8 cellular contexts compared by ENCODE assay signal in genomic region chr15:101242160-101242998, GRCh38. TPM values are rescaled to one million over a fixed set of nuclear protein-coding genes. Genes with fewer than 3 reads are reported as not detected.
DNase-seq lines count a peak whose midpoint lies in the region; ATAC-seq and TF ChIP-seq lines count a peak whose summit lies in the region.

No MANE protein-coding gene starts in this region.

- TF ChIP-seq CTCF in HL-60 (IDR thresholded peaks at IDR 0.05; ENCODE audit: insufficient read depth, low read length) = no peak
- no peak for TF ChIP-seq CTCF in esophagus squamous epithelium (IDR thresholded peaks at IDR 0.05)

- H3K4me1 ChIP-seq in CD8-positive, alpha-beta memory T cell (ENCODE audit: insufficient read depth, low read length) = peaks cover 74% of the 10 kb centered on the region
- peaks cover 31 to 97% (median 62%) of the 10 kb centered on the region in 3 donors for H3K4me1 ChIP-seq in esophagus squamous epithelium

- CTCF ChIA-PET in CD8-positive, alpha-beta memory T cell (lab: Charles Lee) = interaction anchor here (0.8 to 8.1 kb wide), 8 partner anchors 9 to 235 kb away, joined by 3 to 38 read pairs (median 4); partner anchors contain the start of gene CHSY1

- intact Hi-C loops in esophagus squamous epithelium (cut with DNase I) = no loop called here

- H3K27ac Mint-ChIP-seq in CD8-positive, alpha-beta memory T cell = peak overlapping the region; percentile 72 to 99 (median 94)

- 37 to 46% methylated on average over 12 of the region's 12 CpGs for WGBS in esophagus squamous epithelium, 2 donors

- no peaks in the 10 kb centered on the region for H3K36me3 ChIP-seq in CD8-positive, alpha-beta memory T cell (ENCODE audit: insufficient read depth, low read length)
- H3K36me3 ChIP-seq in esophagus squamous epithelium = no peaks in the 10 kb centered on the region

- no peaks in the 10 kb centered on the region for H3K36me3 Mint-ChIP-seq in CD8-positive, alpha-beta memory T cell

- H3K4me3 Mint-ChIP-seq in CD8-positive, alpha-beta memory T cell = peak overlapping the region; percentile 63 to 92 (median 81)

- peaks cover 86 to 98% (median 94%) of the 10 kb centered on the region in 3 donors for H3K4me1 Mint-ChIP-seq in CD8-positive, alpha-beta memory T cell

- no peaks in the 10 kb centered on the region for H3K27me3 ChIP-seq in CD8-positive, alpha-beta memory T cell (ENCODE audit: insufficient read depth, low read length, poor library complexity, severe bottlenecking)
- H3K27me3 ChIP-seq in HL-60 (ENCODE audit: insufficient read depth, poor library complexity, severe bottlenecking) = no peaks in the 10 kb centered on the region
- H3K27me3 ChIP-seq in esophagus squamous epithelium = no peaks in the 10 kb centered on the region

- ATAC-seq in GM19455 (IDR thresholded peaks at IDR 0.05; ENCODE audit: unreplicated experiment) = peak; percentile 85

- TF ChIP-seq POLR2A in esophagus squamous epithelium (IDR thresholded peaks at IDR 0.05) = no peak

- POLR2A ChIA-PET in CD8-positive, alpha-beta memory T cell (lab: Charles Lee) = interaction anchor here (0.8 to 2.6 kb wide), 2 partner anchors 10 to 52 kb away, joined by 3 to 15 read pairs; partner anchors contain the start of genes CHSY1 and SNRPA1

- peak overlapping the region; percentile 40 for H3K4me3 ChIP-seq in CD8-positive, alpha-beta memory T cell (ENCODE audit: low read length)
- peak overlapping the region; percentile 30 for H3K4me3 ChIP-seq in HL-60 (replicated peaks; ENCODE audit: insufficient read depth, low read length)
- H3K4me3 ChIP-seq in esophagus squamous epithelium = peak overlapping the region in 2 of 4 donors; percentile 1 to 33

- no peaks in the 10 kb centered on the region for H3K9me3 ChIP-seq in CD8-positive, alpha-beta memory T cell (ENCODE audit: low read length)
- H3K9me3 ChIP-seq in esophagus squamous epithelium = no peaks in the 10 kb centered on the region

- peak; percentile 61 to 84 (median 81) for DNase-seq in CD8-positive, alpha-beta memory T cell
- DNase-seq in HL-60 (ENCODE audit: low read depth in 1 of 2, low spot score in 1 of 2) (peak; percentile 76 to 95), esophagus squamous epithelium (lab: John Stamatoyannopoulos, UW) (no peak), GM19240 (ENCODE audit: insufficient read length, low spot score) (no peak), cortex of kidney (lab: John Stamatoyannopoulos, UW) (no peak)
- DNase-seq in activated CD4-positive, alpha-beta T cell treated with anti-CD3 and anti-CD28 coated beads for 48 hours = peak; percentile 52
- peak; percentile 23 for DNase-seq in stimulated activated CD8-positive, alpha-beta memory T cell treated with anti-CD3 and anti-CD28 coated beads, Interleukin-15, amount 100 ng/mL, for 1 hour (ENCODE audit: low read depth)

- H3K9me3 Mint-ChIP-seq in CD8-positive, alpha-beta memory T cell = no peaks in the 10 kb centered on the region

- peak overlapping the region; percentile 15 for H3K27ac ChIP-seq in CD8-positive, alpha-beta memory T cell (ENCODE audit: low read depth, low read length)
- H3K27ac ChIP-seq in HL-60 (replicated peaks) (peak overlapping the region; percentile 83), esophagus squamous epithelium (peak overlapping the region; percentile 16 to 75 (median 70))

- H3K27me3 Mint-ChIP-seq in CD8-positive, alpha-beta memory T cell = no peaks in the 10 kb centered on the region

RNA-seq across cellular contexts. Expression of gene CHSY1, which starts 9.5 kb away (rescaled TPM):
- 10 to 100 TPM; 49.4 to 49.7 TPM for total RNA-seq in CD8-positive, alpha-beta memory T cell
- 3.6 TPM for polyA plus RNA-seq in CD8-positive, alpha-beta memory T cell
- 10 to 100 TPM in 3 of 4 donors, 1 to 10 TPM in 1; 8.8 to 19.3 (median 11.4) TPM for total RNA-seq in esophagus squamous epithelium

RNA-seq across cellular contexts. Expression of gene SELENOS, which starts 34.9 kb away (rescaled TPM):
- 10 to 100 TPM; 46.7 to 47.8 TPM for total RNA-seq in CD8-positive, alpha-beta memory T cell
- polyA plus RNA-seq in CD8-positive, alpha-beta memory T cell = 81.2 TPM
- 10 to 100 TPM; 57.6 to 69.6 (median 63.4) TPM for total RNA-seq in esophagus squamous epithelium

RNA-seq across cellular contexts. Expression of gene SNRPA1, which starts 52.7 kb away (rescaled TPM):
- total RNA-seq in CD8-positive, alpha-beta memory T cell = 100 to 1,000 TPM; 213 to 225 TPM
- 74.4 TPM for polyA plus RNA-seq in CD8-positive, alpha-beta memory T cell
- 10 to 100 TPM; 29.7 to 57.1 (median 47.5) TPM for total RNA-seq in esophagus squamous epithelium

Comparison
In these comparisons a context has a peak if more than half of its experiments do, and no peak if none do; other contexts are left out.
1. DNase-seq: peak in CD8-positive, alpha-beta memory T cell (5 of 5), HL-60 (2 of 2), activated CD4-positive, alpha-beta T cell treated with anti-CD3 and anti-CD28 coated beads for 48 hours (single experiment) and stimulated activated CD8-positive, alpha-beta memory T cell treated with anti-CD3 and anti-CD28 coated beads, Interleukin-15, amount 100 ng/mL, for 1 hour (single experiment); none in esophagus squamous epithelium (single experiment), GM19240 (single experiment) and cortex of kidney (single experiment).
2. H3K27ac ChIP-seq: peak in every context shown above with its lines; median percentile 83 in HL-60; 70 in esophagus squamous epithelium; 15 in CD8-positive, alpha-beta memory T cell.